In the genomic region with DNA sequence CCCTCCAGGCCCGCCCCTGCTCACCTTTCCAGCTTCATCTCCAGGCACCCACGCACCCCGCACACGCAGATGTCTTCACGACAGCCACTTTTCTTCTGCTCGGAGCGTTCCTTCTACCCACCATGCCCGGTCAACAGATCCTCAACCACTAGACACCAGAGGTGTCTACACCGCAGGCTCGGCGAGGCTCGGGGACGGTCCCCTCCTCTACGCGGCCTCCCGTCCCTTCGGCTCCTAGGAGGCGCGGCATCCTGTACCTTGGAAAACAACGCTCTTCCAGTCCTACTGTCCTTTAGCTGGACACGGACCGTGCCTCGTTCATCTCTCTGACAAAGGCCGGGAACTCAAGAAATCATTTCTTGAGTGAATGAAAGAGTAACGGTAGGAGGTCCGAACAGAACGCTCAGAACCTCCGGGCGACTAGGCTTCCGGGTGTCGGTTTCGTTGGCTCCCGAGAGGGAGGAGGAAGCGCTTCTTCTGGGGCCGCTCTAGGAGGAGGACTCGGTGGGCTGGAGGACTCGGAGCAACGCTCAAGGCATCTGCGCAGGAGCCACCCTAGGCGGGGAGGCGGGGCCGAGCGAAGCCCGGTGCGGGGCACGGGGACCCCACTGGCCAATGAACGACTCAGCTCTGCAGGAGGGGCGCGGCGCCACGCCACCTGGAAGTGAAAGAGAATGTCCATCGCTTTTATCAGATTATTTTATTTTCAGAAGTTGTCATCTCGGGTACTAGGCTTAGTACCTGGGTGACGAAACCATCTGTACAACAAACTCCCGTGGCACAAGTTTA, we compare ENCODE assay signal across 8 cellular contexts. TPM values are rescaled to one million over a fixed set of nuclear protein-coding genes. Genes with fewer than 3 reads are reported as not detected.
DNase-seq lines count a peak whose midpoint lies in the region; ATAC-seq and TF ChIP-seq lines count a peak whose summit lies in the region.

No MANE protein-coding gene starts in this region.

- DNase-seq in GM10248 (ENCODE audit: extremely low spot score), result peak; percentile 98
- peak; percentile 97 for DNase-seq in NCI-H1092 (lab: John Stamatoyannopoulos, UW)
- peak; percentile 99 for DNase-seq in SK-N-SH
- DNase-seq in activated naive CD4-positive, alpha-beta T cell treated with anti-CD3 and anti-CD28 coated beads, Interleukin-2, amount 50 U/mL, for 72 hours (ENCODE audit: low spot score in 2 of 2), result peak; percentile 95 to 98
- DNase-seq in globus pallidus (ENCODE audit: low spot score), result peak; percentile 96
- DNase-seq in non-pigmented ciliary epithelial cell (ENCODE audit: low read depth), result peak; percentile 90
- DNase-seq in superior temporal gyrus (ENCODE audit: extremely low spot score), result peak; percentile 96

- peak overlapping the region; percentile 85 for H3K9ac ChIP-seq in SK-N-SH

- no peaks in the 10 kb centered on the region for H3K9me2 ChIP-seq in SK-N-SH

- peaks cover 3% of the 10 kb centered on the region for H3F3A ChIP-seq in SK-N-SH (replicated peaks; ENCODE audit: insufficient read depth)

- H3K27ac Mint-ChIP-seq in activated naive CD4-positive, alpha-beta T cell treated with anti-CD3 and anti-CD28 coated beads, Interleukin-2, amount 50 U/mL, for 72 hours, result peak overlapping the region; percentile 94 to 95

- CTCF ChIA-PET in GM10248 (lab: Yijun Ruan, JAX), result interaction anchor here (0.8 to 4.5 kb wide), 5 partner anchors 8 to 108 kb away, joined by 3 to 30 read pairs (median 7); partner anchors contain the start of genes FIS1 and ZNHIT1
- CTCF ChIA-PET in SK-N-SH (lab: Yijun Ruan, JAX), result interaction anchor here (0.8 to 5.8 kb wide), 10 partner anchors 9 to 452 kb away, joined by 3 to 38 read pairs (median 4); no protein-coding TSS in a partner anchor

- H3K36me3 ChIP-seq in SK-N-SH (replicated peaks in 1 of 2; ENCODE audit: control insufficient read depth in 1 of 2, insufficient read depth in 2 of 2, low read length in 1 of 2), result peaks cover 3 to 29% of the 10 kb centered on the region in 2 experiments

- H3K9me3 Mint-ChIP-seq in activated naive CD4-positive, alpha-beta T cell treated with anti-CD3 and anti-CD28 coated beads, Interleukin-2, amount 50 U/mL, for 72 hours, result no peaks in the 10 kb centered on the region

- H3K9me3 ChIP-seq in SK-N-SH, result no peaks in the 10 kb centered on the region

- peak overlapping the region; percentile 75 to 85 for H3K27ac ChIP-seq in SK-N-SH (ENCODE audit: low read depth in 2 of 2, low read length in 1 of 2)

- H3K4me1 ChIP-seq in SK-N-SH (ENCODE audit: control insufficient read depth in 1 of 2, insufficient read depth in 2 of 2, low read depth in 1 of 2, low read length in 1 of 2), result peaks cover 0 to 3% of the 10 kb centered on the region in 2 experiments; a peak in 1 of 4 replicates

- TF ChIP-seq CTCF in GM10248 (IDR thresholded peaks at IDR 0.05; ENCODE audit: control extremely low read depth, extremely low read depth, low read depth, missing control alignments) (no peak), SK-N-SH (IDR thresholded peaks at IDR 0.05) (no peak)

- POLR2A ChIA-PET in GM10248 (lab: Yijun Ruan, JAX) (no interaction called here), SK-N-SH (lab: Yijun Ruan, JAX) (interaction anchor here (0.5 to 1.7 kb wide), 7 partner anchors 8 to 1687 kb away, joined by 3 to 7 read pairs (median 3); partner anchors contain the start of genes CLDN15, PLOD3 and ZNHIT1)

- H3K27me3 ChIP-seq in SK-N-SH (ENCODE audit: insufficient read depth), result 0 out of 2 replicates have a peak, but pooled peaks cover 4% of the 10 kb centered on the region

- TF ChIP-seq EP300 in SK-N-SH (IDR thresholded peaks at IDR 0.05; ENCODE audit: borderline replicate concordance in 1 of 2, low read depth in 1 of 2, low read length in 1 of 2), result no peak

- H2AFZ ChIP-seq in SK-N-SH (ENCODE audit: low read depth), result peak overlapping the region; percentile 100

- H4K20me1 ChIP-seq in SK-N-SH (ENCODE audit: insufficient read depth), result peaks cover 24% of the 10 kb centered on the region

- TF ChIP-seq RAD21 in SK-N-SH (IDR thresholded peaks at IDR 0.05; ENCODE audit: low read length), result no peak

- peaks cover 47% of the 10 kb centered on the region for H3K79me2 ChIP-seq in SK-N-SH (ENCODE audit: insufficient read depth)

- peak; percentile 99 for ATAC-seq in HG02610 (IDR thresholded peaks at IDR 0.05; ENCODE audit: unreplicated experiment)
- ATAC-seq in activated naive CD4-positive, alpha-beta T cell treated with anti-CD3 and anti-CD28 coated beads, Interleukin-2, amount 50 U/mL, for 72 hours, result peak; percentile 98 to 99

- peak overlapping the region; percentile 83 for H3K4me2 ChIP-seq in SK-N-SH

- H3K4me3 ChIP-seq in SK-N-SH (ENCODE audit: low read depth in 2 of 2, low read length in 1 of 2), result peak overlapping the region; percentile 69 to 89

- H3K36me3 Mint-ChIP-seq in activated naive CD4-positive, alpha-beta T cell treated with anti-CD3 and anti-CD28 coated beads, Interleukin-2, amount 50 U/mL, for 72 hours, result peaks cover 13 to 19% of the 10 kb centered on the region in 2 donors

- 1% methylated on average over 55 of the region's 55 CpGs for WGBS in SK-N-SH (ENCODE audit: low lambda C conversion rate)

TF ChIP-seq in SK-N-SH, 30 proteins besides CTCF, POLR2A, EP300 and RAD21 (continues in another document):
- no peak for TF ChIP-seq EZH2phosphoT487 (IDR thresholded peaks at IDR 0.05; ENCODE audit: borderline replicate concordance, low read depth)
- TF ChIP-seq JUND (IDR thresholded peaks at IDR 0.05), result no peak
- peak; percentile 40; the same call in 1 of the 2 replicates for TF ChIP-seq GATA2 (CRISPR knock-in tag; IDR thresholded peaks at IDR 0.05)
- TF ChIP-seq RXRA (IDR thresholded peaks at IDR 0.05; ENCODE audit: borderline replicate concordance, low read depth), result no peak
- peak; percentile 99 for TF ChIP-seq NRF1 (IDR thresholded peaks at IDR 0.05; ENCODE audit: low read depth, low read length)
- TF ChIP-seq REST (IDR thresholded peaks at IDR 0.05; ENCODE audit: low read depth, low read length), result peak; percentile 30; the same call in 1 of the 2 replicates
- TF ChIP-seq YY1 (IDR thresholded peaks at IDR 0.05; ENCODE audit: low read depth), result 0 out of 2 replicates have a peak, but pooled peaks have one; percentile 23
- TF ChIP-seq SIN3A (IDR thresholded peaks at IDR 0.05; ENCODE audit: borderline replicate concordance, low read depth, low read length), result peak; percentile 86; the same call in 1 of the 2 replicates
- peak; percentile 97 for TF ChIP-seq POLR2AphosphoS5 (IDR thresholded peaks at IDR 0.05; ENCODE audit: low read depth, low read length)
- TF ChIP-seq NFIC (IDR thresholded peaks at IDR 0.05; ENCODE audit: borderline replicate concordance), result 0 out of 2 replicates have a peak, but pooled peaks have one; percentile 7
- peak; percentile 87 for TF ChIP-seq GABPA (IDR thresholded peaks at IDR 0.05; ENCODE audit: low read depth)

RNA-seq across cellular contexts. Expression of gene FIS1, which starts 7.2 kb away (rescaled TPM):
- polyA plus RNA-seq in SK-N-SH (2012; rRNA removed), result 1,071 and 1,313 TPM in 2 replicates
- polyA plus RNA-seq in SK-N-SH (2012; cell fraction: cytosol; rRNA removed), result 949 and 1,101 TPM in 2 replicates
- 516 and 580 TPM in 2 replicates for polyA plus RNA-seq in SK-N-SH (2012; cell fraction: nucleus; rRNA removed)
- 10 to 100 TPM; 70.0 to 74.8 TPM for total RNA-seq in activated naive CD4-positive, alpha-beta T cell treated with anti-CD3 and anti-CD28 coated beads, Interleukin-2, amount 50 U/mL, for 72 hours

RNA-seq across cellular contexts. Expression of gene CLDN15, which starts 14.5 kb away (rescaled TPM):
- polyA plus RNA-seq in SK-N-SH (2012; rRNA removed), result 24.0 and 29.0 TPM in 2 replicates
- polyA plus RNA-seq in SK-N-SH (2012; cell fraction: cytosol; rRNA removed), result 4.8 and 8.1 TPM in 2 replicates
- 139 and 167 TPM in 2 replicates for polyA plus RNA-seq in SK-N-SH (2012; cell fraction: nucleus; rRNA removed)
- 10 to 100 TPM; 17.3 to 26.1 TPM for total RNA-seq in activated naive CD4-positive, alpha-beta T cell treated with anti-CD3 and anti-CD28 coated beads, Interleukin-2, amount 50 U/mL, for 72 hours

RNA-seq across cellular contexts. Expression of gene ZNHIT1, which starts 34.1 kb away (rescaled TPM):
- 71.6 and 101 TPM in 2 replicates for polyA plus RNA-seq in SK-N-SH (2012; rRNA removed)
- 71.5 and 71.8 TPM in 2 replicates for polyA plus RNA-seq in SK-N-SH (2012; cell fraction: cytosol; rRNA removed)
- polyA plus RNA-seq in SK-N-SH (2012; cell fraction: nucleus; rRNA removed), result 53.6 and 77.5 TPM in 2 replicates
- 10 to 100 TPM; 49.9 to 50.3 TPM for total RNA-seq in activated naive CD4-positive, alpha-beta T cell treated with anti-CD3 and anti-CD28 coated beads, Interleukin-2, amount 50 U/mL, for 72 hours

RNA-seq across cellular contexts. Expression of gene PLOD3, which starts 34.7 kb away (rescaled TPM):
- polyA plus RNA-seq in SK-N-SH (2012; rRNA removed), result 134 and 276 TPM in 2 replicates
- 143 and 163 TPM in 2 replicates for polyA plus RNA-seq in SK-N-SH (2012; cell fraction: cytosol; rRNA removed)
- polyA plus RNA-seq in SK-N-SH (2012; cell fraction: nucleus; rRNA removed), result 295 and 343 TPM in 2 replicates
- total RNA-seq in activated naive CD4-positive, alpha-beta T cell treated with anti-CD3 and anti-CD28 coated beads, Interleukin-2, amount 50 U/mL, for 72 hours, result 10 to 100 TPM; 44.7 to 53.5 TPM

RNA-seq across cellular contexts. Expression of gene MOGAT3, which starts 51.2 kb away (rescaled TPM):
- polyA plus RNA-seq in SK-N-SH (2012; rRNA removed), result not detected in 2 replicates
- polyA plus RNA-seq in SK-N-SH (2012; cell fraction: cytosol; rRNA removed), result not detected in 2 replicates
- polyA plus RNA-seq in SK-N-SH (2012; cell fraction: nucleus; rRNA removed), result not detected in 2 replicates
- total RNA-seq in activated naive CD4-positive, alpha-beta T cell treated with anti-CD3 and anti-CD28 coated beads, Interleukin-2, amount 50 U/mL, for 72 hours, result not detected

Comparison
In these comparisons a context has a peak if more than half of its experiments do, and no peak if none do; other contexts are left out.
1. Peak in every context shown above with its lines: DNase-seq, ATAC-seq, H3K4me3 ChIP-seq and H3K27ac ChIP-seq.